Comparison of ENCODE assay signal across 8 cellular contexts in the genomic region with DNA sequence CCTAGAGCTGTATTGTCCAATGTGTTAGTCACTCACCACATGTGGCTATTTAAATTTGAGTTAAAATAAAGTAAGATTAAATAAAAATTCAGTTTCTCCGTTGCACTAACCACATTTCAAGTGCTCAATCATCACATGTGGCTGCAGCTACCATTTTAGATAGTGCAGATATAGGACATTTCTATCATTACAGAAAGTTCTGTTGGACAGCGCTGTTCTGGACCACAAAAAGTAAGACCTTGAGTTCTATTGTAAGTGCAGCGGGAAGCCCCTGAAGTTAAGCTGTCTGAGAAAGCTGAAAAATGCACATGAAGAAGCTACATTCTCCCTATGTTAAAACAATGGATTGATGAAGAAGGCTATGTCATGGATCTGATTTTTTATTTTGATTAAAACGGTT. TPM values are rescaled to one million over a fixed set of nuclear protein-coding genes. Genes with fewer than 3 reads are reported as not detected.
DNase-seq lines count a peak whose midpoint lies in the region; ATAC-seq and TF ChIP-seq lines count a peak whose summit lies in the region.

No MANE protein-coding gene starts in this region.

- no peaks in the 10 kb centered on the region for H3K27me3 Mint-ChIP-seq in progenitor cell of endocrine pancreas

- peaks cover 27% of the 10 kb centered on the region for H3K4me1 Mint-ChIP-seq in progenitor cell of endocrine pancreas (ENCODE audit: low read depth)

- H3K4me1 ChIP-seq in RWPE2 (ENCODE audit: insufficient read depth, poor library complexity, severe bottlenecking) = peaks cover 6% of the 10 kb centered on the region
- H3K4me1 ChIP-seq in esophagus squamous epithelium = peaks cover 6 to 52% (median 29%) of the 10 kb centered on the region in 3 donors

- peaks cover 37% of the 10 kb centered on the region for H3K36me3 ChIP-seq in RWPE2 (ENCODE audit: low read depth)
- H3K36me3 ChIP-seq in esophagus squamous epithelium = peaks cover 0 to 27% (median 0%) of the 10 kb centered on the region in 3 donors

- no peak for TF ChIP-seq POLR2A in esophagus squamous epithelium (IDR thresholded peaks at IDR 0.05)

- H3K36me3 Mint-ChIP-seq in progenitor cell of endocrine pancreas (ENCODE audit: insufficient read depth) = peaks cover 6% of the 10 kb centered on the region

- no peak overlapping the region for H3K27ac Mint-ChIP-seq in progenitor cell of endocrine pancreas

- ATAC-seq in RWPE2 (ENCODE audit: low read depth) (no peak), HG03460 (IDR thresholded peaks at IDR 0.05; ENCODE audit: unreplicated experiment) (no peak)

- H3K4me3 ChIP-seq in GM12864 (ENCODE audit: low read depth, low read length) (peak overlapping the region; percentile 82), RWPE2 (ENCODE audit: severe bottlenecking) (peak overlapping the region; percentile 58), esophagus squamous epithelium (peak overlapping the region; percentile 64 to 94 (median 78))

- intact Hi-C loops in esophagus squamous epithelium (cut with DNase I) = no loop called here

- TF ChIP-seq CTCF in GM12864 (IDR thresholded peaks at IDR 0.05; ENCODE audit: low read depth, low read length, missing control alignments) (no peak), RWPE2 (IDR thresholded peaks at IDR 0.05; ENCODE audit: poor library complexity, severe bottlenecking) (no peak), esophagus squamous epithelium (IDR thresholded peaks at IDR 0.05) (no peak), progenitor cell of endocrine pancreas (IDR thresholded peaks at IDR 0.05; ENCODE audit: unreplicated experiment) (no peak)

- no peak overlapping the region for H3K27ac ChIP-seq in RWPE2 (ENCODE audit: poor library complexity, severe bottlenecking)
- H3K27ac ChIP-seq in esophagus squamous epithelium = no peak overlapping the region

- no peaks in the 10 kb centered on the region for H3K27me3 ChIP-seq in RWPE2 (ENCODE audit: insufficient read depth, poor library complexity, severe bottlenecking)
- H3K27me3 ChIP-seq in esophagus squamous epithelium = no peaks in the 10 kb centered on the region

- peak overlapping the region; percentile 92 for H3K4me3 Mint-ChIP-seq in progenitor cell of endocrine pancreas (ENCODE audit: low read depth)

- DNase-seq in GM12864 (ENCODE audit: low read depth) (no peak), RWPE2 (ENCODE audit: low spot score) (no peak), esophagus squamous epithelium (lab: John Stamatoyannopoulos, UW) (no peak), progenitor cell of endocrine pancreas (ENCODE audit: low spot score, unreplicated experiment) (no peak), NK-92 (lab: John Stamatoyannopoulos, UW; ENCODE audit: unreplicated experiment) (no peak), NCI-H2227 (lab: John Stamatoyannopoulos, UW; ENCODE audit: unreplicated experiment) (no peak), NAMALWA (ENCODE audit: low spot score) (no peak)

- H3K9me3 ChIP-seq in RWPE2 (ENCODE audit: severe bottlenecking) = no peaks in the 10 kb centered on the region
- no peaks in the 10 kb centered on the region for H3K9me3 ChIP-seq in esophagus squamous epithelium

- 58 to 65% methylated on average over 4 of the region's 4 CpGs for WGBS in esophagus squamous epithelium, 2 donors

- H3K9me3 Mint-ChIP-seq in progenitor cell of endocrine pancreas (ENCODE audit: low read depth) = no peaks in the 10 kb centered on the region

RNA-seq across cellular contexts. Expression of a gene that starts 1.1 kb away (rescaled TPM):
- total RNA-seq in esophagus squamous epithelium (10 to 100 TPM in 3 of 4 donors, 1 to 10 TPM in 1; 8.6 to 15.4 (median 12.7) TPM), progenitor cell of endocrine pancreas (30.1 and 31.6 TPM in 2 replicates)

RNA-seq across cellular contexts. Expression of a gene that starts 1.2 kb away (rescaled TPM):
- total RNA-seq in esophagus squamous epithelium (10 to 100 TPM in 3 of 4 donors, 1 to 10 TPM in 1; 9.6 to 24.1 (median 21.9) TPM), progenitor cell of endocrine pancreas (50.3 and 51.4 TPM in 2 replicates)
